Comparison of ENCODE assay signal across 8 cellular contexts in genomic region chr4:30719363-30720020, GRCh38. TPM values are rescaled to one million over a fixed set of nuclear protein-coding genes. Genes with fewer than 3 reads are reported as not detected.
DNase-seq lines count a peak whose midpoint lies in the region; ATAC-seq and TF ChIP-seq lines count a peak whose summit lies in the region.

No MANE protein-coding gene starts in this region.

- H3K27ac Mint-ChIP-seq in stimulated activated naive CD8-positive, alpha-beta T cell treated with anti-CD3 and anti-CD28 coated beads, Interleukin-15, Interleukin-2, amounts not matched to agents 100 ng/mL and 50 ng/mL, for 24 hours, result no peak overlapping the region

- no peak for DNase-seq in stimulated activated naive CD8-positive, alpha-beta T cell treated with anti-CD3 and anti-CD28 coated beads, Interleukin-15, Interleukin-2, amounts not matched to agents 100 U/mL and 50 U/mL, for 24 hours
- DNase-seq in NCI-H748 treated with DMSO at 0.1 percent for 48 hours (lab: John Stamatoyannopoulos, UW) (peak; percentile 42), dermis blood vessel endothelial cell (peak; percentile 30), left lobe of liver (ENCODE audit: low spot score) (peak; percentile 45), testis (no peak)

- no peak for TF ChIP-seq CTCF in testis (IDR thresholded peaks at IDR 0.05)

- H3K27me3 Mint-ChIP-seq in stimulated activated naive CD8-positive, alpha-beta T cell treated with anti-CD3 and anti-CD28 coated beads, Interleukin-15, Interleukin-2, amounts not matched to agents 100 ng/mL and 50 ng/mL, for 24 hours, result peaks cover 74% of the 10 kb centered on the region

- no peaks in the 10 kb centered on the region for H3K36me3 ChIP-seq in testis (ENCODE audit: low read depth, missing control alignments)

- H3K4me3 ChIP-seq in testis, result peak overlapping the region; percentile 41 to 49

- H3K27ac ChIP-seq in testis, result no peak overlapping the region

- H3K9me3 ChIP-seq in testis, result no peaks in the 10 kb centered on the region

- no peaks in the 10 kb centered on the region for H3K9me3 Mint-ChIP-seq in stimulated activated naive CD8-positive, alpha-beta T cell treated with anti-CD3 and anti-CD28 coated beads, Interleukin-15, Interleukin-2, amounts not matched to agents 100 ng/mL and 50 ng/mL, for 24 hours

- H3K4me1 Mint-ChIP-seq in stimulated activated naive CD8-positive, alpha-beta T cell treated with anti-CD3 and anti-CD28 coated beads, Interleukin-15, Interleukin-2, amounts not matched to agents 100 ng/mL and 50 ng/mL, for 24 hours (ENCODE audit: low read depth), result peaks cover 52% of the 10 kb centered on the region

- H3K36me3 Mint-ChIP-seq in stimulated activated naive CD8-positive, alpha-beta T cell treated with anti-CD3 and anti-CD28 coated beads, Interleukin-15, Interleukin-2, amounts not matched to agents 100 ng/mL and 50 ng/mL, for 24 hours (ENCODE audit: low read depth), result no peaks in the 10 kb centered on the region

- peaks cover 3% of the 10 kb centered on the region for H3K27me3 ChIP-seq in testis

- peaks cover 23% of the 10 kb centered on the region for H3K4me1 ChIP-seq in testis

- H3K4me3 Mint-ChIP-seq in stimulated activated naive CD8-positive, alpha-beta T cell treated with anti-CD3 and anti-CD28 coated beads, Interleukin-15, Interleukin-2, amounts not matched to agents 100 ng/mL and 50 ng/mL, for 24 hours, result peak overlapping the region; percentile 37

- no peak for TF ChIP-seq POLR2A in testis (IDR thresholded peaks at IDR 0.05)

- intact Hi-C loops in testis (cut with DNase I; ENCODE audit: low total_unique reads), result no loop called here

- 0 to 2% methylated on average over 15 to 43 of the region's 46 CpGs for WGBS in testis, 2 donors

- no peak for ATAC-seq in stimulated activated naive CD8-positive, alpha-beta T cell treated with anti-CD3 and anti-CD28 coated beads, Interleukin-15, Interleukin-2, amounts not matched to agents 100 U/mL and 50 U/mL, for 24 hours
- ATAC-seq in left lobe of liver, result peak; percentile 35
- ATAC-seq in HG02759 (IDR thresholded peaks at IDR 0.05; ENCODE audit: unreplicated experiment), result no peak
- ATAC-seq in HG03378 (IDR thresholded peaks at IDR 0.05; ENCODE audit: unreplicated experiment), result no peak

RNA-seq across cellular contexts. Expression of gene PCDH7, which starts 0.7 kb away (rescaled TPM):
- total RNA-seq in dermis blood vessel endothelial cell (0.28 and 0.34 TPM in 2 replicates), left lobe of liver (1.5 TPM), testis (1 to 10 TPM; 2.4 to 2.8 TPM)
- polyA plus RNA-seq in testis (ENCODE audit: insufficient read depth, low read depth, low replicate concordance), result 2.9 TPM

Comparison
In these comparisons a context has a peak if more than half of its experiments do, and no peak if none do; other contexts are left out.
1. DNase-seq: peak in NCI-H748 treated with DMSO at 0.1 percent for 48 hours (single experiment), dermis blood vessel endothelial cell (single experiment) and left lobe of liver (single experiment); none in stimulated activated naive CD8-positive, alpha-beta T cell treated with anti-CD3 and anti-CD28 coated beads, Interleukin-15, Interleukin-2, amounts not matched to agents 100 U/mL and 50 U/mL, for 24 hours (single experiment) and testis (single experiment).